Comparison of ENCODE assay signal across 15 cellular contexts in the genomic region with DNA sequence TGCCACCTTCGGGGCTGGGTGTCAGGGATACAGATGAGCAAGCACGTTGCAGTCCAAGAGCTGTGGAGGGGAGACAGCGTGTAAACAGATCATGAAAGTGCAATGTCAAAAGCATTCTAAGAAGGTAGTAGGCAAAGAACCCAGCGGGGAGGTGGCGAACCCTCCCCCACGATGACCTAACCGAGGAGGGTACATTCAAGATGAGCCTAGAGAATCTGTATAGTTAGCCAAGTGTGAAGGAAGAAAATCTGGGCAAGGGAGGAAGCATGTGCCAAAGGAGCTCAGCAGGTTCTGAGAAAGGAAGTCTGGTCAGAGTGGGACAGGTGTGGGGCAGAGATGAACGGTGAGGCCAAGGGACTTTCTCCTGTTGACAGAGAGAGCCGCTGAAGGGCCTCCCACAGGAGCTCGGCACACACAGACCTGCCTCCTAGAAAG.
A peak's percentile ranks its signal among the peaks of the same experiment; 100 is the strongest.
DNase-seq lines count a peak whose midpoint lies in the region; ATAC-seq, FAIRE-seq and TF ChIP-seq lines count a peak whose summit lies in the region.
"Had no signal": no experiment of that assay in that cellular context is flagged by ENCODE, and none has a peak within 500 bp of the region (broad histone marks: within the 10 kb centered on the region; RNA-seq: fewer than 3 reads in every experiment).

No MANE protein-coding gene starts in this region.

- H3K36me3 ChIP-seq in kidney (ENCODE audit: control insufficient read depth in 1 of 2, insufficient read depth in 2 of 2, low read length in 2 of 2), result no peaks in the 10 kb centered on the region
- H3K36me3 ChIP-seq: esophagus muscularis mucosa, prostate gland had no signal

- H3K4me1 ChIP-seq in kidney (ENCODE audit: control insufficient read depth in 1 of 2, insufficient read depth in 1 of 2, low read depth in 1 of 2, low read length in 2 of 2), result no peaks in the 10 kb centered on the region
- H3K4me1 ChIP-seq: prostate gland had no signal

- no peak overlapping the region for H3K4me3 ChIP-seq in kidney (ENCODE audit: low read length in 2 of 2)
- H3K4me3 ChIP-seq: esophagus muscularis mucosa, prostate gland had no signal

- H3K9ac ChIP-seq in kidney (ENCODE audit: low read length in 2 of 2), result no peak overlapping the region

- no peaks in the 10 kb centered on the region for H3K9me3 ChIP-seq in kidney (ENCODE audit: control insufficient read depth in 1 of 2, low read length in 2 of 2)
- H3K9me3 ChIP-seq: esophagus muscularis mucosa, prostate gland had no signal

- no peak for TF ChIP-seq CTCF in kidney (IDR thresholded peaks at IDR 0.05; ENCODE audit: borderline replicate concordance, extremely low read depth, insufficient read depth)

- H3K27ac ChIP-seq in kidney (ENCODE audit: low read depth in 2 of 2, low read length in 2 of 2), result no peak overlapping the region
- H3K27ac ChIP-seq: esophagus muscularis mucosa, prostate gland had no signal

- ATAC-seq in GM18502 (IDR thresholded peaks at IDR 0.05; ENCODE audit: poor library complexity, unreplicated experiment), result peak; percentile 74
- peak; percentile 71 for ATAC-seq in GM21786 (IDR thresholded peaks at IDR 0.05; ENCODE audit: unreplicated experiment)
- no peak for ATAC-seq in HG03139 (IDR thresholded peaks at IDR 0.05; ENCODE audit: unreplicated experiment)
- ATAC-seq: activated CD4-positive, alpha-beta T cell treated with anti-CD3 and anti-CD28 coated beads for 36 hours had no signal

- intact Hi-C loops in kidney (cut with DNase I), result no loop called here

- no peak for FAIRE-seq in kidney (lab: Jason Lieb, UNC)

- DNase-seq in NCI-H2196 treated with DMSO at 0.1 percent for 48 hours (lab: John Stamatoyannopoulos, UW; ENCODE audit: unreplicated experiment) (peak; percentile 48), left kidney (ENCODE audit: low read depth, low spot score) (peak; percentile 75), kidney (no peak), GOT3 (lab: John Stamatoyannopoulos, UW) (no peak), NCI-H82 (lab: John Stamatoyannopoulos, UW) (no peak)
- DNase-seq: activated CD4-positive, alpha-beta T cell treated with anti-CD3 and anti-CD28 coated beads for 36 hours; activated effector memory CD4-positive, alpha-beta T cell treated with Interleukin-2 at 50 U/mL for 16 hours; cerebellar nuclear complex; Kasumi-1; stimulated activated CD4-positive, alpha-beta T cell treated with anti-CD3 and anti-CD28 coated beads, Interleukin-4, amount 100 ng/mL, for 1 hour had no signal

Comparison
In these comparisons a context has a peak if more than half of its experiments do, and no peak if none do; other contexts are left out.
1. DNase-seq: peak in NCI-H2196 treated with DMSO at 0.1 percent for 48 hours (single experiment) and left kidney (single experiment); none in kidney (single experiment), GOT3 (single experiment) and NCI-H82 (single experiment).